Comparison of ENCODE assay signal across 21 cellular contexts in genomic region chr7:16060492-16060891, GRCh38.
DNase-seq lines count a peak whose midpoint lies in the region; TF ChIP-seq lines count a peak whose summit lies in the region.
"Had no signal": no experiment of that assay in that cellular context is flagged by ENCODE, and none has a peak within 500 bp of the region (broad histone marks: within the 10 kb centered on the region; RNA-seq: fewer than 3 reads in every experiment).

No MANE protein-coding gene starts in this region.

- no peak overlapping the region for H4K8ac ChIP-seq in neuronal stem cell (ENCODE audit: low read depth, low read length)

- H2BK5ac ChIP-seq in neuronal stem cell (ENCODE audit: low read length): no peak overlapping the region

- peaks cover 0 to 28% (median 5%) of the 10 kb centered on the region in 4 donors for H3K4me1 ChIP-seq in tibial nerve
- no peaks in the 10 kb centered on the region for H3K4me1 ChIP-seq in neuronal stem cell (ENCODE audit: control insufficient read depth in 2 of 2, insufficient read depth in 1 of 2, low read depth in 1 of 2, low read length in 2 of 2)
- H3K4me1 ChIP-seq: SJSA1 had no signal

- H3K27me3 ChIP-seq in tibial nerve (no peaks in the 10 kb centered on the region), neuronal stem cell (ENCODE audit: control insufficient read depth in 3 of 3, insufficient read depth in 3 of 3, low read depth in 1 of 3, low read length in 3 of 3) (no peaks in the 10 kb centered on the region)
- H3K27me3 ChIP-seq: BLaER1 treated with 17β-estradiol and CSF1 and Interleukin-3, amounts not matched to agents 10 nM and 100 nM had no signal

- H2BK12ac ChIP-seq in neuronal stem cell (ENCODE audit: low read length): no peak overlapping the region

- no peak overlapping the region for H3K4ac ChIP-seq in neuronal stem cell (ENCODE audit: low read length)

- H3K27ac ChIP-seq in tibial nerve (no peak overlapping the region), neuronal stem cell (replicated peaks; ENCODE audit: low read length) (no peak overlapping the region)
- H3K27ac ChIP-seq: 22Rv1; BLaER1 treated with 17β-estradiol and CSF1 and Interleukin-3, amounts not matched to agents 10 nM and 100 nM; SJSA1 had no signal

- no peak overlapping the region for H2AK5ac ChIP-seq in neuronal stem cell (ENCODE audit: low read depth, low read length)

- H4K91ac ChIP-seq in neuronal stem cell (ENCODE audit: low read depth, low read length, poor library complexity): no peak overlapping the region

- H2BK15ac ChIP-seq in neuronal stem cell (ENCODE audit: low read length): no peak overlapping the region

- H3K9ac ChIP-seq in neuronal stem cell (ENCODE audit: low read depth, low read length, poor library complexity): no peak overlapping the region
- H3K9ac ChIP-seq: BLaER1 treated with 17β-estradiol and CSF1 and Interleukin-3, amounts not matched to agents 10 nM and 100 nM had no signal

- no peak overlapping the region for H2AFZ ChIP-seq in neuronal stem cell (ENCODE audit: low read length)

- TF ChIP-seq EP300 in tibial nerve (IDR thresholded peaks at IDR 0.05): no peak

- H2BK120ac ChIP-seq in neuronal stem cell (ENCODE audit: low read depth, low read length): no peak overlapping the region

- H3K79me1 ChIP-seq in neuronal stem cell (ENCODE audit: low read depth, low read length): no peaks in the 10 kb centered on the region

- H3K14ac ChIP-seq in neuronal stem cell (ENCODE audit: low read length): no peak overlapping the region

- CTCF ChIA-PET in GM10248 (lab: Yijun Ruan, JAX): no interaction called here

- DNase-seq in NCI-H146 (lab: John Stamatoyannopoulos, UW) (peak; percentile 1), NCI-H146 treated with DMSO at 0.1 percent for 48 hours (lab: John Stamatoyannopoulos, UW; ENCODE audit: unreplicated experiment) (no peak), amniotic epithelial cell (ENCODE audit: low read depth) (peak; percentile 70), fibroblast of pulmonary artery (ENCODE audit: low read depth) (peak; percentile 41), tibial nerve (ENCODE audit: low spot score in 2 of 2) (no peak), neuronal stem cell (ENCODE audit: low spot score) (no peak), GM10248 (ENCODE audit: extremely low spot score) (no peak), DMS114 treated with DMSO at 0.1 percent for 48 hours (lab: John Stamatoyannopoulos, UW; ENCODE audit: unreplicated experiment) (no peak)
- DNase-seq: Calu3; CD4-positive, alpha-beta memory T cell; Kasumi-1; NCI-H1105; NCI-H1694; NCI-H2081; NCI-H2171; NCI-H524 treated with DMSO at 0.1 percent for 48 hours; NCI-H82; OCI-M1 had no signal

- POLR2A ChIA-PET in GM10248 (lab: Yijun Ruan, JAX): no interaction called here

- H3K9me3 ChIP-seq in tibial nerve (no peaks in the 10 kb centered on the region), neuronal stem cell (replicated peaks in 1 of 2; ENCODE audit: control insufficient read depth in 2 of 2, insufficient read depth in 1 of 2, low read depth in 1 of 2, low read length in 2 of 2) (no peaks in the 10 kb centered on the region)
- H3K9me3 ChIP-seq: BLaER1 treated with 17β-estradiol and CSF1 and Interleukin-3, amounts not matched to agents 10 nM and 100 nM; SJSA1 had no signal

- H3K36me3 ChIP-seq in tibial nerve (no peaks in the 10 kb centered on the region), neuronal stem cell (replicated peaks in 1 of 2; ENCODE audit: control insufficient read depth in 2 of 2, insufficient read depth in 2 of 2, low read length in 2 of 2) (no peaks in the 10 kb centered on the region)
- H3K36me3 ChIP-seq: BLaER1 treated with 17β-estradiol and CSF1 and Interleukin-3, amounts not matched to agents 10 nM and 100 nM; SJSA1 had no signal

- no peak overlapping the region for H3K18ac ChIP-seq in neuronal stem cell (ENCODE audit: low read length)

- no peak overlapping the region for H3K4me3 ChIP-seq in fibroblast of pulmonary artery (replicated peaks; ENCODE audit: low read depth, low read length)
- no peak overlapping the region for H3K4me3 ChIP-seq in tibial nerve
- no peak overlapping the region for H3K4me3 ChIP-seq in neuronal stem cell (ENCODE audit: low read length in 2 of 2)
- H3K4me3 ChIP-seq: BLaER1 treated with 17β-estradiol and CSF1 and Interleukin-3, amounts not matched to agents 10 nM and 100 nM; SJSA1 had no signal

- H3K23ac ChIP-seq in neuronal stem cell (ENCODE audit: low read depth, low read length, poor library complexity): no peak overlapping the region

- no peak overlapping the region for H3K4me2 ChIP-seq in neuronal stem cell (ENCODE audit: insufficient read depth, low read length, poor library complexity, severe bottlenecking)

- no peak for TF ChIP-seq POLR2A in tibial nerve (IDR thresholded peaks at IDR 0.05)

- TF ChIP-seq CTCF in fibroblast of pulmonary artery (IDR thresholded peaks at IDR 0.05; ENCODE audit: low read length, missing control alignments) (no peak), tibial nerve (IDR thresholded peaks at IDR 0.05) (no peak), GM10248 (IDR thresholded peaks at IDR 0.05; ENCODE audit: control extremely low read depth, extremely low read depth, low read depth, missing control alignments) (no peak)

Comparison
In these comparisons a context has a peak if more than half of its experiments do, and no peak if none do; other contexts are left out.
1. DNase-seq: peak in NCI-H146 (single experiment), amniotic epithelial cell (single experiment) and fibroblast of pulmonary artery (single experiment); none in NCI-H146 treated with DMSO at 0.1 percent for 48 hours (single experiment), tibial nerve (0 of 2), neuronal stem cell (single experiment), GM10248 (single experiment) and DMS114 treated with DMSO at 0.1 percent for 48 hours (single experiment).